ENCODE assay signal across 8 cellular contexts in the genomic region with DNA sequence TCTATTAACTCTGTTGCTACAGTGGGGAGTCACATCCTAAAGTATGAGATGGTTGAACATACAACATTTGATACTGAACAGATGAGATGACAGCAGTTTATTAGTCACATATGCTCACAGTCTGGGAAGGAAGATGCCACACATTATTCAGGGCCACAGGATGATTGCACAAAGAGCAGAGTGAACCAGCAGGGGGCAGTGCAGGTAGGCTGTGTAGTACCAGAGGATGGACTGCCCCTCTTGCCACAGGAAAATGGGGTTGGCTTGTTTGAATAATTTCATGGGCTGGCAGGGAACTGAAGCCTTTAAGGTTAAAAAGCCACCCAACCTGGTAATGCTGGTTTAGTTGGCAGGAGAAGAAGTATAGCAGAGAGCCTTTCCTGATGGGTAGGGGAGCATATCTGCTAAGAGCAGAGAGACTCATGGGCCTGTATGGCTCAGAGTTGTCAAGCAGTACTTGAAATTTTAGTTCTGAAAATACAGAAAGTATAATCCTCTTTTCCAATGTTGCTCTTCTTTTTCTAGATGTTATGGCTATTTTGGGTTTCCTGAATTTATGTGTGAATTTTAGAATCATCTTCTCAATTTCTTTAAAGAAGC.
DNase-seq lines count a peak whose midpoint lies in the region; TF ChIP-seq lines count a peak whose summit lies in the region.

No MANE protein-coding gene starts in this region.

- no peaks in the 10 kb centered on the region for H3K36me3 Mint-ChIP-seq in activated CD4-positive, alpha-beta memory T cell treated with anti-CD3 and anti-CD28 coated beads for 36 hours

- CTCF ChIA-PET in activated CD4-positive, alpha-beta memory T cell treated with anti-CD3 and anti-CD28 coated beads for 36 hours (lab: Charles Lee) = interaction anchor here (0.8 to 1.3 kb wide), 2 partner anchors 15 to 26 kb away, joined by 4 read pairs; no protein-coding TSS in a partner anchor

- no peak for DNase-seq in GM13977 (ENCODE audit: low spot score)
- DNase-seq in KBM-7 = peak; percentile 57
- DNase-seq in activated CD4-positive, alpha-beta memory T cell treated with anti-CD3 and anti-CD28 coated beads for 36 hours = peak; percentile 67
- peak; percentile 35 for DNase-seq in iPS DF 19.7 (ENCODE audit: low read depth, low spot score)
- peak; percentile 46 for DNase-seq in stimulated activated CD8-positive, alpha-beta memory T cell treated with anti-CD3 and anti-CD28 coated beads, Interleukin-4, amount 100 ng/mL, for 24 hours (ENCODE audit: low read depth)
- DNase-seq in NCI-H446 treated with DMSO at 0.1 percent for 48 hours (lab: John Stamatoyannopoulos, UW) = no peak
- no peak for DNase-seq in NCI-H345 (lab: John Stamatoyannopoulos, UW)
- DNase-seq in HPDE6-E6E7 (ENCODE audit: extremely low spot score) = no peak

- intact Hi-C loops in activated CD4-positive, alpha-beta memory T cell treated with anti-CD3 and anti-CD28 coated beads for 36 hours (cut with micrococcal nuclease) = no loop called here

- POLR2A ChIA-PET in activated CD4-positive, alpha-beta memory T cell treated with anti-CD3 and anti-CD28 coated beads for 36 hours (lab: Charles Lee) = no interaction called here

- TF ChIP-seq CTCF in GM13977 (IDR thresholded peaks at IDR 0.05; ENCODE audit: extremely low read depth, insufficient read depth, missing control alignments) = peak; percentile 73

- H3K27me3 Mint-ChIP-seq in activated CD4-positive, alpha-beta memory T cell treated with anti-CD3 and anti-CD28 coated beads for 36 hours = peaks cover 8% of the 10 kb centered on the region

- no peak overlapping the region for H3K4me3 Mint-ChIP-seq in activated CD4-positive, alpha-beta memory T cell treated with anti-CD3 and anti-CD28 coated beads for 36 hours

- no peaks in the 10 kb centered on the region for H3K4me1 Mint-ChIP-seq in activated CD4-positive, alpha-beta memory T cell treated with anti-CD3 and anti-CD28 coated beads for 36 hours (ENCODE audit: low read depth)

- no peaks in the 10 kb centered on the region for H3K9me3 Mint-ChIP-seq in activated CD4-positive, alpha-beta memory T cell treated with anti-CD3 and anti-CD28 coated beads for 36 hours

- in situ Hi-C loops in GM13977 (cut with MboI; ENCODE audit: low pct_unique_long_range_greater_than_20kb, low sequenced_read_pairs, unreplicated experiment) (no loop called here), KBM-7 (cut with MboI; ENCODE audit: low pct_unique_long_range_greater_than_20kb, low sequenced_read_pairs) (no loop called here)

- no peak overlapping the region for H3K27ac Mint-ChIP-seq in activated CD4-positive, alpha-beta memory T cell treated with anti-CD3 and anti-CD28 coated beads for 36 hours

Comparison
In these comparisons a context has a peak if more than half of its experiments do, and no peak if none do; other contexts are left out.
1. DNase-seq: peak in KBM-7 (single experiment), activated CD4-positive, alpha-beta memory T cell treated with anti-CD3 and anti-CD28 coated beads for 36 hours (single experiment), iPS DF 19.7 (single experiment) and stimulated activated CD8-positive, alpha-beta memory T cell treated with anti-CD3 and anti-CD28 coated beads, Interleukin-4, amount 100 ng/mL, for 24 hours (single experiment); none in GM13977 (single experiment), NCI-H446 treated with DMSO at 0.1 percent for 48 hours (single experiment), NCI-H345 (single experiment) and HPDE6-E6E7 (single experiment).